ENCODE assay signal across 1 cellular context in genomic region chr9:112731971-112732370, GRCh38.
TF ChIP-seq lines count a peak whose summit lies in the region.

No MANE protein-coding gene starts in this region.

TF ChIP-seq in HepG2, 621 proteins besides CTCF, POLR2A, EP300 and RAD21 (continued from another document and continues in another):
- TF ChIP-seq ARID5B (CRISPR knock-in tag; IDR thresholded peaks at IDR 0.05) (peak; percentile 71), ZNF3 (CRISPR knock-in tag; IDR thresholded peaks at IDR 0.05) (no peak), CBFB (CRISPR knock-in tag; IDR thresholded peaks at IDR 0.05) (no peak), PLSCR1 (CRISPR knock-in tag; IDR thresholded peaks at IDR 0.05; ENCODE audit: borderline replicate concordance) (no peak), HMG20B (CRISPR knock-in tag; conservative IDR thresholded peaks at IDR 0.05) (no peak), MYC (CRISPR knock-in tag; IDR thresholded peaks at IDR 0.05; ENCODE audit: borderline replicate concordance) (no peak), ONECUT2 (CRISPR knock-in tag; IDR thresholded peaks at IDR 0.05) (no peak), ZKSCAN1 (IDR thresholded peaks at IDR 0.05; ENCODE audit: low read length) (no peak), ZNF234 (CRISPR knock-in tag; conservative IDR thresholded peaks at IDR 0.05) (no peak), HOXA3 (CRISPR knock-in tag; IDR thresholded peaks at IDR 0.05) (peak; percentile 34; the same call in 1 of the 2 replicates), SIN3A (IDR thresholded peaks at IDR 0.05; ENCODE audit: borderline replicate concordance, low read depth, low read length) (no peak), KLF11 (CRISPR knock-in tag; IDR thresholded peaks at IDR 0.05) (no peak), ZNF333 (CRISPR knock-in tag; IDR thresholded peaks at IDR 0.05; ENCODE audit: borderline replicate concordance) (no peak), CEBPG (CRISPR knock-in tag; IDR thresholded peaks at IDR 0.05) (0 out of 2 replicates have a peak, but pooled peaks have one; percentile 32), ERF (CRISPR knock-in tag; IDR thresholded peaks at IDR 0.05) (no peak), ZNF350 (CRISPR knock-in tag; IDR thresholded peaks at IDR 0.05; ENCODE audit: borderline replicate concordance, low read depth) (no peak), ZBTB42 (CRISPR knock-in tag; IDR thresholded peaks at IDR 0.05) (no peak), ZNF547 (CRISPR knock-in tag; IDR thresholded peaks at IDR 0.05) (no peak), ZNF512 (CRISPR knock-in tag; IDR thresholded peaks at IDR 0.05) (no peak), CREB3 (CRISPR knock-in tag; IDR thresholded peaks at IDR 0.05) (no peak), NFKBIZ (CRISPR knock-in tag; IDR thresholded peaks at IDR 0.05) (no peak), TAF1 (CRISPR knock-in tag; IDR thresholded peaks at IDR 0.05) (peak; percentile 36; the same call in 1 of the 2 replicates), ZNF607 (CRISPR knock-in tag; IDR thresholded peaks at IDR 0.05; ENCODE audit: borderline replicate concordance) (no peak), ZNF224 (CRISPR knock-in tag; IDR thresholded peaks at IDR 0.05) (no peak), RAD51 (IDR thresholded peaks at IDR 0.05; ENCODE audit: borderline replicate concordance) (no peak), RERE (CRISPR knock-in tag; IDR thresholded peaks at IDR 0.05; ENCODE audit: low read depth) (no peak), NFYC (CRISPR knock-in tag; IDR thresholded peaks at IDR 0.05) (no peak), CAMTA2 (CRISPR knock-in tag; IDR thresholded peaks at IDR 0.05; ENCODE audit: borderline replicate concordance) (no peak), PAF1 (CRISPR knock-in tag; IDR thresholded peaks at IDR 0.05) (no peak), CREB1 (IDR thresholded peaks at IDR 0.05) (no peak), CREB1 (CRISPR knock-in tag; IDR thresholded peaks at IDR 0.05) (no peak), SOX13 (IDR thresholded peaks at IDR 0.05) (no peak), SOX13 (CRISPR knock-in tag; conservative IDR thresholded peaks at IDR 0.05 in 1 of 2, IDR thresholded peaks at IDR 0.05 in 1 of 2) (peak in 1 of 2 experiments; percentile 72; a peak in 1 of 4 replicates), ZNF407 (CRISPR knock-in tag; IDR thresholded peaks at IDR 0.05; ENCODE audit: not compliant biosample characterization) (no peak), FOXP4 (CRISPR knock-in tag; IDR thresholded peaks at IDR 0.05) (peak; percentile 67)
